ENCODE assay signal across 21 cellular contexts in the genomic region with DNA sequence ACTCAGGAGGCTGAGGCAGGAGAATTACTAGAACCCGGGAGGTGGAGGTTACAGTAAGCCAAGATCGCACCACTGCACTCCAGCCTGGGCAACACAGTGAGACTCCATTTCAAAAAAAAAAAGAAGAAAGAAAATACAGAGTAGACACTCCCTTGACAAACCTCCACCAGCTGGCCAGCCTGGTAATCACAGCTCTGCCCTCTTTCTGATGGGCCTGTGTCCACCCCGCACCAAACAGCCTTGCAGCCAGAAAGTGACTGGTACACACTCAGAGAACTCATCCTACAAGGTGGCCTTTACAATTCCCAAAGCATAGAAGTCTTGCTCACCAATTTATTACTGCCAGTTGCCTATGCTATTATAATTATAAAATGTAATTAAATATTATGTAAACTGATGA.
"Had no signal": no experiment of that assay in that cellular context is flagged by ENCODE, and none has a peak within 500 bp of the region (broad histone marks: within the 10 kb centered on the region; RNA-seq: fewer than 3 reads in every experiment).

No MANE protein-coding gene starts in this region.

- H3K4me3 Mint-ChIP-seq: activated CD4-positive, alpha-beta T cell treated with anti-CD3 and anti-CD28 coated beads for 36 hours; activated CD8-positive, alpha-beta memory T cell treated with anti-CD3 and anti-CD28 coated beads, Interleukin-2, amount 10 ng/mL, durations not matched to agents 7 days and 5 days; activated CD8-positive, alpha-beta T cell treated with anti-CD3 and anti-CD28 coated beads, Interleukin-2, amount 10 ng/mL, durations not matched to agents 7 days and 5 days; mesothelial cell of epicardium; naive thymus-derived CD4-positive, alpha-beta T cell had no signal

- H3K27me3 ChIP-seq: body of pancreas, colonic mucosa, heart right ventricle, right atrium auricular region, upper lobe of left lung, vagina had no signal

- H3K27ac ChIP-seq: body of pancreas, colonic mucosa, heart right ventricle, right atrium auricular region, upper lobe of left lung, vagina had no signal

- H3K9me3 ChIP-seq: body of pancreas, colonic mucosa, heart right ventricle, right atrium auricular region, upper lobe of left lung, vagina had no signal

- H3K9me3 Mint-ChIP-seq: activated naive CD4-positive, alpha-beta T cell treated with anti-CD3 and anti-CD28 coated beads, Interleukin-2, amount 50 U/mL, for 72 hours; activated T-helper 2 cell treated with anti-CD3 and anti-CD28 coated beads, Interferon-gamma antibody, Interleukin-2, Interleukin-4, amounts not matched to agents 10 μg/mL and 5 μg/mL and 100 μg/mL, durations not matched to agents 14 hours and 24 hours and 36 hours; mesothelial cell of epicardium; naive thymus-derived CD4-positive, alpha-beta T cell had no signal

- H3K4me3 ChIP-seq: body of pancreas, colonic mucosa, heart right ventricle, right atrium auricular region, upper lobe of left lung, vagina had no signal

- DNase-seq: activated CD4-positive, alpha-beta T cell treated with anti-CD3 and anti-CD28 coated beads for 36 hours; activated CD4-positive, CD25-positive, alpha-beta regulatory T cell; activated CD8-positive, alpha-beta memory T cell treated with anti-CD3 and anti-CD28 coated beads, Interleukin-2, amount 10 ng/mL, durations not matched to agents 7 days and 5 days; activated CD8-positive, alpha-beta T cell treated with anti-CD3 and anti-CD28 coated beads, Interleukin-2, amount 10 ng/mL, durations not matched to agents 7 days and 5 days; activated T-cell treated with anti-CD3 and anti-CD28 coated beads, Interleukin-2, amount 50 U/mL, for 48 hours; aorta; body of pancreas; colonic mucosa; foreskin fibroblast; heart right ventricle; left cardiac atrium; naive thymus-derived CD4-positive, alpha-beta T cell; stimulated activated CD4-positive, alpha-beta T cell treated with anti-CD3 and anti-CD28 coated beads, Interleukin-2, amount 100 ng/mL, for 48 hours; stimulated activated naive CD4-positive, alpha-beta T cell treated with Interleukin-2 at 50 U/mL for 16 hours; upper lobe of left lung had no signal

- H3K36me3 ChIP-seq: colonic mucosa, heart right ventricle, right atrium auricular region, upper lobe of left lung, vagina had no signal

- H3K27me3 Mint-ChIP-seq: activated CD8-positive, alpha-beta memory T cell treated with anti-CD3 and anti-CD28 coated beads, Interleukin-2, amount 10 ng/mL, durations not matched to agents 7 days and 5 days had no signal

- H3K27ac Mint-ChIP-seq: activated CD4-positive, alpha-beta T cell treated with anti-CD3 and anti-CD28 coated beads for 36 hours; activated CD8-positive, alpha-beta memory T cell treated with anti-CD3 and anti-CD28 coated beads, Interleukin-2, amount 10 ng/mL, durations not matched to agents 7 days and 5 days; activated CD8-positive, alpha-beta T cell treated with anti-CD3 and anti-CD28 coated beads, Interleukin-2, amount 10 ng/mL, durations not matched to agents 7 days and 5 days; activated naive CD4-positive, alpha-beta T cell treated with anti-CD3 and anti-CD28 coated beads, Interleukin-2, amount 50 U/mL, for 72 hours; activated T-helper 2 cell treated with anti-CD3 and anti-CD28 coated beads, Interferon-gamma antibody, Interleukin-2, Interleukin-4, amounts not matched to agents 10 μg/mL and 5 μg/mL and 100 μg/mL, durations not matched to agents 14 hours and 24 hours and 36 hours; mesothelial cell of epicardium; naive thymus-derived CD4-positive, alpha-beta T cell had no signal

- ATAC-seq: activated CD4-positive, alpha-beta T cell treated with anti-CD3 and anti-CD28 coated beads for 36 hours; activated CD8-positive, alpha-beta memory T cell treated with anti-CD3 and anti-CD28 coated beads, Interleukin-2, amount 10 ng/mL, durations not matched to agents 7 days and 5 days; activated CD8-positive, alpha-beta T cell treated with anti-CD3 and anti-CD28 coated beads, Interleukin-2, amount 10 ng/mL, durations not matched to agents 7 days and 5 days; activated naive CD4-positive, alpha-beta T cell treated with anti-CD3 and anti-CD28 coated beads, Interleukin-2, amount 50 U/mL, for 72 hours; body of pancreas; esophagus mucosa; heart right ventricle; naive thymus-derived CD4-positive, alpha-beta T cell had no signal

- H3K36me3 Mint-ChIP-seq: activated CD8-positive, alpha-beta memory T cell treated with anti-CD3 and anti-CD28 coated beads, Interleukin-2, amount 10 ng/mL, durations not matched to agents 7 days and 5 days; activated naive CD4-positive, alpha-beta T cell treated with anti-CD3 and anti-CD28 coated beads, Interleukin-2, amount 50 U/mL, for 72 hours; mesothelial cell of epicardium; naive thymus-derived CD4-positive, alpha-beta T cell had no signal

- H3K4me1 Mint-ChIP-seq: activated CD4-positive, alpha-beta T cell treated with anti-CD3 and anti-CD28 coated beads for 36 hours; activated CD8-positive, alpha-beta memory T cell treated with anti-CD3 and anti-CD28 coated beads, Interleukin-2, amount 10 ng/mL, durations not matched to agents 7 days and 5 days; mesothelial cell of epicardium; naive thymus-derived CD4-positive, alpha-beta T cell had no signal

- H3K4me1 ChIP-seq: colonic mucosa, upper lobe of left lung, vagina had no signal
